ENCODE assay signal across 8 cellular contexts in genomic region chr3:115512565-115513410, GRCh38.
DNase-seq lines count a peak whose midpoint lies in the region; ATAC-seq and FAIRE-seq lines count a peak whose summit lies in the region.

No MANE protein-coding gene starts in this region.

- H3K27ac ChIP-seq in skeletal muscle tissue (ENCODE audit: low read depth, low read length): no peak overlapping the region

- ATAC-seq in HG02759 (IDR thresholded peaks at IDR 0.05; ENCODE audit: unreplicated experiment) (peak; percentile 46), GM18909 (IDR thresholded peaks at IDR 0.05; ENCODE audit: poor library complexity, unreplicated experiment) (no peak)

- H3K4me1 ChIP-seq in NT2/D1 (ENCODE audit: insufficient read depth, insufficient read length): peaks cover 2% of the 10 kb centered on the region
- H3K4me1 ChIP-seq in skeletal muscle tissue (ENCODE audit: control insufficient read depth in 3 of 3, insufficient read depth in 3 of 3, low read length in 3 of 3): peaks cover 2 to 4% (median 2%) of the 10 kb centered on the region in 3 donors

- H3K9ac ChIP-seq in NT2/D1 (ENCODE audit: insufficient read length, low read depth) (peak overlapping the region; percentile 22), skeletal muscle tissue (ENCODE audit: low read depth in 1 of 3, low read length in 3 of 3) (peak overlapping the region; percentile 42 to 68 (median 52))

- H3K36me3 ChIP-seq in NT2/D1 (ENCODE audit: insufficient read depth, insufficient read length, low read length) (no peaks in the 10 kb centered on the region), skeletal muscle tissue (ENCODE audit: control insufficient read depth in 3 of 3, insufficient read depth in 3 of 3, low read length in 3 of 3) (no peaks in the 10 kb centered on the region)

- H3K4me3 ChIP-seq in NT2/D1 (ENCODE audit: insufficient read length, low read depth): peak overlapping the region; percentile 33
- H3K4me3 ChIP-seq in skeletal muscle tissue (ENCODE audit: low read length in 3 of 3): peak overlapping the region; percentile 67 to 73 (median 72)

- no peak for FAIRE-seq in GM19239 (lab: Jason Lieb, UNC)

- H3K9me3 ChIP-seq in NT2/D1 (ENCODE audit: insufficient read depth, low read length) (no peaks in the 10 kb centered on the region), skeletal muscle tissue (ENCODE audit: control insufficient read depth in 3 of 3, low read length in 3 of 3) (no peaks in the 10 kb centered on the region)

- DNase-seq in COR-L47 (lab: John Stamatoyannopoulos, UW) (peak; percentile 89), NT2/D1 (ENCODE audit: low read depth, low spot score) (peak; percentile 86), brain pericyte (ENCODE audit: low read depth, low spot score) (peak; percentile 1), iPS-NIHi7 (ENCODE audit: extremely low spot score) (peak; percentile 87), GM19239 (ENCODE audit: insufficient read length, low spot score) (no peak)

- H3K27me3 ChIP-seq in NT2/D1 (ENCODE audit: insufficient read depth, insufficient read length): peaks cover 3% of the 10 kb centered on the region
- no peaks in the 10 kb centered on the region for H3K27me3 ChIP-seq in skeletal muscle tissue (ENCODE audit: control insufficient read depth in 3 of 3, insufficient read depth in 3 of 3, low read length in 3 of 3)
